11 cellular contexts compared by ENCODE assay signal in genomic region chr2:205975082-205975949, GRCh38.
A peak's percentile ranks its signal among the peaks of the same experiment; 100 is the strongest.
DNase-seq lines count a peak whose midpoint lies in the region; ATAC-seq and TF ChIP-seq lines count a peak whose summit lies in the region.
"Had no signal": no experiment of that assay in that cellular context is flagged by ENCODE, and none has a peak within 500 bp of the region (broad histone marks: within the 10 kb centered on the region; RNA-seq: fewer than 3 reads in every experiment).

No MANE protein-coding gene starts in this region.

- H2AFZ ChIP-seq in mesenchymal stem cell (ENCODE audit: low read depth, low read length) = no peak overlapping the region

- no peak overlapping the region for H3K4me3 ChIP-seq in mesenchymal stem cell (ENCODE audit: insufficient read depth in 1 of 2, low read depth in 1 of 2, low read length in 2 of 2)
- no peak overlapping the region for H3K4me3 ChIP-seq in HAP-1
- no peak overlapping the region for H3K4me3 ChIP-seq in WERI-Rb-1 (ENCODE audit: low read depth, low read length)

- H3K9me3 ChIP-seq in mesenchymal stem cell (ENCODE audit: control insufficient read depth, low read length) (no peaks in the 10 kb centered on the region), HAP-1 (no peaks in the 10 kb centered on the region), WERI-Rb-1 (ENCODE audit: severe bottlenecking) (no peaks in the 10 kb centered on the region)

- H3K4me2 ChIP-seq in mesenchymal stem cell (ENCODE audit: low read length, poor library complexity, severe bottlenecking) = no peak overlapping the region

- H2BK15ac ChIP-seq in mesenchymal stem cell (ENCODE audit: low read depth, poor library complexity, severe bottlenecking) = no peak overlapping the region

- H3K27ac ChIP-seq in VCaP (peak overlapping the region; percentile 93), mesenchymal stem cell (ENCODE audit: low read length, poor library complexity, severe bottlenecking) (peak overlapping the region; percentile 57), WERI-Rb-1 (no peak overlapping the region)

- H3K27me3 ChIP-seq in mesenchymal stem cell (ENCODE audit: control insufficient read depth in 1 of 2, insufficient read depth in 1 of 2, low read length in 2 of 2) = no peaks in the 10 kb centered on the region
- no peaks in the 10 kb centered on the region; the same call in 1 of the 2 replicates for H3K27me3 ChIP-seq in HAP-1 (ENCODE audit: low read depth)
- no peaks in the 10 kb centered on the region for H3K27me3 ChIP-seq in WERI-Rb-1 (ENCODE audit: insufficient read depth, low read depth, severe bottlenecking)

- H3K4me1 ChIP-seq in mesenchymal stem cell (ENCODE audit: control insufficient read depth, insufficient read depth, low read depth, low read length) (peaks cover 7% of the 10 kb centered on the region), HAP-1 (no peaks in the 10 kb centered on the region)

- H3K79me1 ChIP-seq in mesenchymal stem cell (replicated peaks; ENCODE audit: low read length, poor library complexity, severe bottlenecking) = no peaks in the 10 kb centered on the region

- intact Hi-C loops in cardiac septum (cut with DNase I) = no loop called here

- no peak overlapping the region for H3K23ac ChIP-seq in mesenchymal stem cell (ENCODE audit: low read length in 2 of 2)

- no peak overlapping the region for H4K8ac ChIP-seq in mesenchymal stem cell (ENCODE audit: low read length)

- H3K36me3 ChIP-seq in mesenchymal stem cell (ENCODE audit: control insufficient read depth in 1 of 2, insufficient read depth in 2 of 2, low read depth in 1 of 2, low read length in 2 of 2) (no peaks in the 10 kb centered on the region), HAP-1 (replicated peaks) (no peaks in the 10 kb centered on the region), WERI-Rb-1 (no peaks in the 10 kb centered on the region)

- DNase-seq in mesenchymal stem cell = peak; percentile 13
- no peak for DNase-seq in NCI-H446 (lab: John Stamatoyannopoulos, UW)
- no peak for DNase-seq in cardiac septum (ENCODE audit: low spot score)
- DNase-seq in HAP-1 (ENCODE audit: low spot score in 2 of 2) = no peak
- no peak for DNase-seq in WERI-Rb-1
- DNase-seq: COR-L47, NCI-H187 had no signal

- no peak overlapping the region for H2BK5ac ChIP-seq in mesenchymal stem cell (ENCODE audit: low read depth, low read length, poor library complexity, severe bottlenecking)

- H3K14ac ChIP-seq in mesenchymal stem cell (ENCODE audit: low read length in 2 of 2) = no peak overlapping the region

- H3K18ac ChIP-seq in mesenchymal stem cell (ENCODE audit: low read depth in 1 of 2, low read length in 2 of 2) = no peak overlapping the region

- no peak overlapping the region for H2BK120ac ChIP-seq in mesenchymal stem cell (ENCODE audit: low read depth, low read length)

- H3K9ac ChIP-seq in mesenchymal stem cell (ENCODE audit: low read length) = no peak overlapping the region

- H2BK12ac ChIP-seq in mesenchymal stem cell (ENCODE audit: low read length in 2 of 2) = no peak overlapping the region

- ATAC-seq in GM18499 (IDR thresholded peaks at IDR 0.05; ENCODE audit: insufficient read depth, unreplicated experiment) (peak; percentile 59), HG02642 (IDR thresholded peaks at IDR 0.05; ENCODE audit: poor library complexity, unreplicated experiment) (peak; percentile 65)
- ATAC-seq: activated naive CD4-positive, alpha-beta T cell treated with anti-CD3 and anti-CD28 coated beads, Interleukin-2, amount 50 U/mL, for 72 hours had no signal

- H4K91ac ChIP-seq in mesenchymal stem cell (ENCODE audit: low read length) = no peak overlapping the region

- H2AK5ac ChIP-seq in mesenchymal stem cell (ENCODE audit: low read length, severe bottlenecking) = peak overlapping the region; percentile 10

- WGBS in mesenchymal stem cell = 74% methylated on average over 5 of the region's 5 CpGs

- no peak overlapping the region for H3K4ac ChIP-seq in mesenchymal stem cell (ENCODE audit: low read depth in 1 of 2, low read length in 2 of 2)

- no peak for TF ChIP-seq CTCF in VCaP (conservative IDR thresholded peaks at IDR 0.05)
- TF ChIP-seq CTCF in WERI-Rb-1 (IDR thresholded peaks at IDR 0.05; ENCODE audit: low read depth, low read length) = no peak

- in situ Hi-C loops in HAP-1 (cut with MboI; ENCODE audit: low sequenced_read_pairs) = no loop called here
